Comparison of ENCODE assay signal across 24 cellular contexts in the genomic region with DNA sequence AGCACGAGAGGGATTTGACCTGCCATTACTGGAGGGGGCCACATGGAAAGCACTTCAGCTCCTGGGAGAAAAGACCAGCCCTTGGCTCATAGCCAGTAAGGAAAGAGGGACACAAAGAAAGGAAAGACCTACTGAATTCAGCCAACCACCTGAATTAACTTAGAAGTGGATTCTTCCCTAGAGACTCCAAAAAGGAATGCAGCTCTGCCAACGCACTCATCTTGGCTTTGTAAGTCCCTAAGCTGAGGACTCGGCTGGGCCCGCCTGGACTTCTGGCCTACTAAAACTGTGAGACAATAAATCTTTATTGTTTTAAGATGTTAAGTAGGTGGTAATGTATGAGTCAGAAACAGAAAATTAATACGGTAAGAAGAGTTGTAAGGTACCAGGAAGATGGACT. TPM values are rescaled to one million over a fixed set of nuclear protein-coding genes. Genes with fewer than 3 reads are reported as not detected.
DNase-seq lines count a peak whose midpoint lies in the region; ATAC-seq, FAIRE-seq and TF ChIP-seq lines count a peak whose summit lies in the region.
"Had no signal": no experiment of that assay in that cellular context is flagged by ENCODE, and none has a peak within 500 bp of the region (broad histone marks: within the 10 kb centered on the region; RNA-seq: fewer than 3 reads in every experiment).

No MANE protein-coding gene starts in this region.

- 81% methylated on average over 5 of the region's 5 CpGs for WGBS in GM12878 (ENCODE audit: insufficient coverage, insufficient replicate concordance, low lambda C conversion rate, missing lambda C conversion rate)

- H3K36me3 ChIP-seq in GM12878 (ENCODE audit: control insufficient read depth in 2 of 2, insufficient read depth in 2 of 2, low read length in 1 of 2) (peaks cover 0 to 3% of the 10 kb centered on the region in 2 experiments; a peak in 2 of 4 replicates), mucosa of descending colon (ENCODE audit: low read depth) (no peaks in the 10 kb centered on the region), BE2C (no peaks in the 10 kb centered on the region)
- H3K36me3 ChIP-seq: ovary, upper lobe of left lung had no signal

- DNase-seq in A172 (ENCODE audit: low spot score) = peak; percentile 19
- peak; percentile 70 for DNase-seq in HT-29 (ENCODE audit: low spot score)
- no peak for DNase-seq in GM12878 (ENCODE audit: low read depth, low spot score)
- DNase-seq in mucosa of descending colon = peak; percentile 64 to 76 (median 69)
- DNase-seq in BE2C = no peak
- no peak for DNase-seq in effector memory CD8-positive, alpha-beta T cell
- DNase-seq in GM12891 (ENCODE audit: insufficient read length, low spot score) = no peak
- no peak for DNase-seq in SKM-1 treated with dmso at 0.1 percent for 144 hours (lab: John Stamatoyannopoulos, UW; ENCODE audit: unreplicated experiment)
- DNase-seq: activated CD4-positive, alpha-beta memory T cell treated with anti-CD3 and anti-CD28 coated beads for 36 hours; activated naive CD4-positive, alpha-beta T cell treated with Interleukin-2 at 50 U/mL for 16 hours; foreskin keratinocyte; hypothalamus; Kasumi-1; NCI-H1105 treated with DMSO at 0.1 percent for 48 hours; NCI-H748 treated with DMSO at 0.1 percent for 48 hours; ovary; stimulated activated CD4-positive, alpha-beta T cell treated with anti-CD3 and anti-CD28 coated beads, Interleukin-2, amount 100 ng/mL, for 24 hours; stimulated activated naive CD8-positive, alpha-beta T cell treated with anti-CD3 and anti-CD28 coated beads, Interleukin-15, amount 100 ng/mL, for 72 hours; upper lobe of left lung had no signal

- TF ChIP-seq POLR2A in GM12878 (IDR thresholded peaks at IDR 0.05; ENCODE audit: low read depth, low read length) (no peak), GM12891 (IDR thresholded peaks at IDR 0.05; ENCODE audit: low read depth, low read length) (no peak)

- H3K9me3 ChIP-seq in GM12878 (replicated peaks; ENCODE audit: control insufficient read depth, insufficient read depth, low read length) = no peaks in the 10 kb centered on the region; the same call in 2 of the 3 replicates
- H3K9me3 ChIP-seq in mucosa of descending colon = no peaks in the 10 kb centered on the region
- H3K9me3 ChIP-seq in BE2C = no peaks in the 10 kb centered on the region
- H3K9me3 ChIP-seq: BLaER1, ovary, upper lobe of left lung had no signal

- H3K4me1 ChIP-seq in GM12878 (ENCODE audit: control insufficient read depth, insufficient read depth, low read length) = peaks cover 18% of the 10 kb centered on the region
- H3K4me1 ChIP-seq in mucosa of descending colon (ENCODE audit: low read depth) = peaks cover 15% of the 10 kb centered on the region
- no peaks in the 10 kb centered on the region for H3K4me1 ChIP-seq in BE2C

- CTCF ChIA-PET in GM12878 (lab: Yijun Ruan, JAX) = no interaction called here

- H3K4me1 Mint-ChIP-seq in effector memory CD8-positive, alpha-beta T cell (ENCODE audit: low read depth in 2 of 2) = peaks cover 38 to 55% of the 10 kb centered on the region in 2 donors

- H3K4me3 ChIP-seq in GM12878 (no peak overlapping the region), mucosa of descending colon (no peak overlapping the region), BE2C (ENCODE audit: low read depth, low read length) (no peak overlapping the region)
- H3K4me3 ChIP-seq: BLaER1, lung, ovary, upper lobe of left lung had no signal

- peaks cover 11% of the 10 kb centered on the region for H3K36me3 Mint-ChIP-seq in effector memory CD8-positive, alpha-beta T cell (ENCODE audit: insufficient read depth)

- RAD21 ChIA-PET in GM12878 (lab: Charles Lee; ENCODE audit: unreplicated experiment) = no interaction called here

- no peak for TF ChIP-seq RAD21 in GM12878 (IDR thresholded peaks at IDR 0.05; ENCODE audit: insufficient read depth, low read depth, low read length)

- peaks cover 90% of the 10 kb centered on the region for H3K79me2 ChIP-seq in GM12878 (ENCODE audit: control insufficient read depth, insufficient read depth, low read length)

- no peaks in the 10 kb centered on the region for H3K9me3 Mint-ChIP-seq in effector memory CD8-positive, alpha-beta T cell
- H3K9me3 Mint-ChIP-seq: activated CD4-positive, alpha-beta memory T cell treated with anti-CD3 and anti-CD28 coated beads for 36 hours; stimulated activated naive CD8-positive, alpha-beta T cell treated with anti-CD3 and anti-CD28 coated beads, Interleukin-15, amount 100 ng/mL, for 72 hours had no signal

- no peak overlapping the region for H3K27ac Mint-ChIP-seq in effector memory CD8-positive, alpha-beta T cell
- H3K27ac Mint-ChIP-seq: activated CD4-positive, alpha-beta memory T cell treated with anti-CD3 and anti-CD28 coated beads for 36 hours; stimulated activated naive CD8-positive, alpha-beta T cell treated with anti-CD3 and anti-CD28 coated beads, Interleukin-15, amount 100 ng/mL, for 72 hours had no signal

- no peaks in the 10 kb centered on the region for H3K27me3 Mint-ChIP-seq in effector memory CD8-positive, alpha-beta T cell
- H3K27me3 Mint-ChIP-seq: activated CD4-positive, alpha-beta memory T cell treated with anti-CD3 and anti-CD28 coated beads for 36 hours; stimulated activated naive CD8-positive, alpha-beta T cell treated with anti-CD3 and anti-CD28 coated beads, Interleukin-15, amount 100 ng/mL, for 72 hours had no signal

- FAIRE-seq in GM12878 (lab: Jason Lieb, UNC) = no peak
- no peak for FAIRE-seq in GM12891 (lab: Jason Lieb, UNC)
- FAIRE-seq: A204.1, endometrium, keratinocyte had no signal

- H3K4me3 Mint-ChIP-seq in effector memory CD8-positive, alpha-beta T cell = no peak overlapping the region
- H3K4me3 Mint-ChIP-seq: activated CD4-positive, alpha-beta memory T cell treated with anti-CD3 and anti-CD28 coated beads for 36 hours; stimulated activated naive CD8-positive, alpha-beta T cell treated with anti-CD3 and anti-CD28 coated beads, Interleukin-15, amount 100 ng/mL, for 72 hours had no signal

- SMC1A ChIA-PET in GM12878 (lab: Charles Lee; ENCODE audit: uncharacterized antibody, unreplicated experiment) = interaction anchor here (2.7 kb wide), 1 partner anchor 19 kb away, joined by 9 read pairs; no protein-coding TSS in a partner anchor

- peaks cover 6% of the 10 kb centered on the region for H4K20me1 ChIP-seq in GM12878 (ENCODE audit: control insufficient read depth, insufficient read depth)

- POLR2A ChIA-PET in GM12878 (lab: Charles Lee) = interaction anchor here (0.7 kb wide), 1 partner anchor 584 kb away, joined by 3 read pairs; no protein-coding TSS in a partner anchor

- ATAC-seq in GM12878 (no peak), mucosa of descending colon (peak; percentile 98)
- no peak for ATAC-seq in effector memory CD8-positive, alpha-beta T cell (replicated peaks)
- ATAC-seq: foreskin keratinocyte; stimulated activated naive CD8-positive, alpha-beta T cell treated with anti-CD3 and anti-CD28 coated beads, Interleukin-15, amount 100 ng/mL, for 72 hours had no signal

- TF ChIP-seq EP300 in GM12878 (IDR thresholded peaks at IDR 0.05; ENCODE audit: borderline replicate concordance in 1 of 2, control insufficient read depth in 1 of 2, low read depth in 2 of 2, low read length in 2 of 2) = no peak

- H2AFZ ChIP-seq in GM12878 (ENCODE audit: control insufficient read depth, low read depth, low read length) = no peak overlapping the region

- H3K27me3 ChIP-seq in GM12878 (replicated peaks in 1 of 2; ENCODE audit: control insufficient read depth in 2 of 2, insufficient read depth in 2 of 2, low read length in 1 of 2) (no peaks in the 10 kb centered on the region), BE2C (no peaks in the 10 kb centered on the region)
- H3K27me3 ChIP-seq: BLaER1, foreskin keratinocyte, ovary, upper lobe of left lung had no signal

- no peak overlapping the region for H3K27ac ChIP-seq in GM12878 (ENCODE audit: control insufficient read depth, insufficient read depth)
- H3K27ac ChIP-seq: BLaER1, foreskin keratinocyte, ovary, upper lobe of left lung had no signal

- intact Hi-C loops in GM12878 (cut with micrococcal nuclease; ENCODE audit: unreplicated experiment) (no loop called here), mucosa of descending colon (cut with DNase I, micrococcal nuclease) (no loop called here)

- no peak overlapping the region for H3K4me2 ChIP-seq in GM12878 (ENCODE audit: control insufficient read depth, insufficient read depth)
- H3K4me2 ChIP-seq: BLaER1 had no signal

- BruUV-seq in GM12878 (replicated peaks; lab: Mats Ljungman, UMichigan) = no TSS peak

- TF ChIP-seq CTCF in GM12878 (IDR thresholded peaks at IDR 0.05 in 2 of 3, conservative IDR thresholded peaks at IDR 0.05 in 1 of 3; ENCODE audit: control insufficient read depth in 2 of 3, extremely low read depth in 1 of 3, insufficient read depth in 1 of 3, low read depth in 3 of 3, low read length in 3 of 3) (no peak), mucosa of descending colon (IDR thresholded peaks at IDR 0.05) (no peak), BE2C (IDR thresholded peaks at IDR 0.05; ENCODE audit: low read depth, low read length) (no peak)

- in situ Hi-C loops in GM12878 (cut with MboI) = no loop called here

- no peak overlapping the region for H3K9ac ChIP-seq in GM12878 (ENCODE audit: control insufficient read depth, insufficient read depth, low read length)
- H3K9ac ChIP-seq: BLaER1 had no signal

RNA-seq across cellular contexts. Expression of a gene that starts 11.5 kb away (rescaled TPM):
- total RNA-seq in A172 (2014; rRNA removed; shearing (Covaris generic)) = 41.1 and 43.1 TPM in 2 replicates
- 14.6 and 16.4 TPM in 2 replicates for total RNA-seq in HT-29 (2014; rRNA removed; shearing (Covaris generic))
- total RNA-seq in GM12878 (2013; cell fraction: nucleolus; rRNA removed) = 146 and 154 TPM in 2 replicates
- total RNA-seq in GM12878 (2014; rRNA removed) (26.0 and 28.2 TPM in 2 replicates), GM12878 (2014; rRNA removed; fragmentation: Illumina TruSeq; extraction: Trizol) (35.7 and 36.2 TPM in 2 replicates), GM12878 (2021) (34.0 and 35.8 TPM in 2 replicates), mucosa of descending colon (10 to 100 TPM; 43.3 to 50.3 (median 44.7) TPM)
- 14.3 TPM for polyA plus RNA-seq in GM12878 (2011; ENCODE audit: low read depth)
- polyA plus RNA-seq in GM12878 (2011; rRNA removed) (78.0 and 93.7 TPM in 2 replicates), GM12878 (2014; fragmentation: Illumina TruSeq; extraction: Trizol) (38.2 and 43.4 TPM in 2 replicates), GM12878 (2014; fragmentation: Nextera tagmentation; extraction: Ambion mirVana) (10 to 100 TPM; 10.3 to 17.7 TPM), GM12878 (2014; rRNA removed) (17.6 and 18.9 TPM in 2 replicates), GM12878 (2016; fragmentation: Nextera tagmentation; extraction: Ambion mirVana) (10 to 100 TPM; 42.5 to 44.7 TPM)
- 54.7 and 55.9 TPM in 2 replicates for polyA plus RNA-seq in GM12878 (2011; cell fraction: cytosol; rRNA removed)
- 26.6 and 34.9 TPM in 2 replicates for polyA plus RNA-seq in GM12878 (2011; cell fraction: nucleus; rRNA removed)
- polyA plus RNA-seq in GM12878 (2012) = 17.8 and 23.5 TPM in 2 replicates
- 153 and 156 TPM in 2 replicates for polyA minus RNA-seq in GM12878 (2011; rRNA and poly(A)+ RNA removed)
- polyA minus RNA-seq in GM12878 (2011; cell fraction: cytosol; rRNA and poly(A)+ RNA removed) = 34.7 and 43.8 TPM in 2 replicates
- 72.9 and 89.1 TPM in 2 replicates for polyA minus RNA-seq in GM12878 (2011; cell fraction: nucleus; rRNA and poly(A)+ RNA removed)
- polyA plus RNA-seq in BE2C (2012; ENCODE audit: insufficient read depth, insufficient read length, low read depth) = 10.3 TPM
- polyA plus RNA-seq in GM12891 (2012; ENCODE audit: low read depth, missing spikeins) = 13.4 TPM

RNA-seq across cellular contexts. Expression of a gene that starts 25.0 kb away (rescaled TPM):
- total RNA-seq in A172 (2014; rRNA removed; shearing (Covaris generic)) = 368 and 390 TPM in 2 replicates
- 108 and 131 TPM in 2 replicates for total RNA-seq in HT-29 (2014; rRNA removed; shearing (Covaris generic))
- 68.9 and 71.1 TPM in 2 replicates for total RNA-seq in GM12878 (2013; cell fraction: nucleolus; rRNA removed)
- 308 and 329 TPM in 2 replicates for total RNA-seq in GM12878 (2014; rRNA removed)
- total RNA-seq in GM12878 (2014; rRNA removed; fragmentation: Illumina TruSeq; extraction: Trizol) = 330 and 378 TPM in 2 replicates
- 424 and 434 TPM in 2 replicates for total RNA-seq in GM12878 (2021)
- polyA plus RNA-seq in GM12878 (2011; ENCODE audit: low read depth) = 261 TPM
- 1,196 and 1,341 TPM in 2 replicates for polyA plus RNA-seq in GM12878 (2011; rRNA removed)
- polyA plus RNA-seq in GM12878 (2011; cell fraction: cytosol; rRNA removed) = 686 and 945 TPM in 2 replicates
- polyA plus RNA-seq in GM12878 (2011; cell fraction: nucleus; rRNA removed) = 343 and 385 TPM in 2 replicates
- polyA plus RNA-seq in GM12878 (2012) = 345 and 392 TPM in 2 replicates
- 205 and 334 TPM in 2 replicates for polyA plus RNA-seq in GM12878 (2014; fragmentation: Illumina TruSeq; extraction: Trizol)
- polyA plus RNA-seq in GM12878 (2014; fragmentation: Nextera tagmentation; extraction: Ambion mirVana) = 100 to 1,000 TPM; 643 to 716 TPM
- polyA plus RNA-seq in GM12878 (2014; rRNA removed) = 422 and 457 TPM in 2 replicates
- 1,000 to 10,000 TPM; 1,121 to 1,181 TPM for polyA plus RNA-seq in GM12878 (2016; fragmentation: Nextera tagmentation; extraction: Ambion mirVana)
- polyA minus RNA-seq in GM12878 (2011; rRNA and poly(A)+ RNA removed) = 333 and 340 TPM in 2 replicates
- 92.2 and 96.0 TPM in 2 replicates for polyA minus RNA-seq in GM12878 (2011; cell fraction: cytosol; rRNA and poly(A)+ RNA removed)
- 64.4 and 91.2 TPM in 2 replicates for polyA minus RNA-seq in GM12878 (2011; cell fraction: nucleus; rRNA and poly(A)+ RNA removed)
- total RNA-seq in mucosa of descending colon = 100 to 1,000 TPM; 324 to 627 (median 480) TPM
- 180 TPM for polyA plus RNA-seq in BE2C (2012; ENCODE audit: insufficient read depth, insufficient read length, low read depth)
- polyA plus RNA-seq in GM12891 (2012; ENCODE audit: low read depth, missing spikeins) = 461 TPM

Comparison
In these comparisons a context has a peak if more than half of its experiments do, and no peak if none do; other contexts are left out.
1. DNase-seq: peak in A172 (single experiment), HT-29 (single experiment) and mucosa of descending colon (3 of 3); none in GM12878 (single experiment), BE2C (single experiment), effector memory CD8-positive, alpha-beta T cell (0 of 3), GM12891 (single experiment) and SKM-1 treated with dmso at 0.1 percent for 144 hours (single experiment).